ENCODE assay signal across 8 cellular contexts in the genomic region with DNA sequence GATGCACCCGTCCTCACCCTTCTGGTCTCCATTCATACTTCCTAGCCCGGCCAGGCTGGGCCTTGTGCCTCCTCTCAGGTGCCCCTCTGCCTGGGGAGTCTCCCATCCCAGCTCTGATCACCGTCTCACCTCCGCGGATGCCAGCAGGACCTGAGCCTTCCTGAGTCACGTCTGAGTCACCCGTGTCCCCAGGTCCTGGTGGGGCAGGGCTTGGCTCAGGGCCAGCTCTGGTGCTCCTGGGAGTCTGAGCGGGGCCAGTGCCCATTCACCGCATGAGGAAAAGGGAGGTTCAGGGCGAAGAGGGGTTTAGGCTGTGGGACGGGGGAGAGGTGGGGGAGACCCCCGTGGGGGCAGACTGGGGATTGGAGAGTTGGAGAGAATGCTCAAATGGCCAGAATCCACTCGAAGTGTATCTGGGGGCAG. TPM values are rescaled to one million over a fixed set of nuclear protein-coding genes. Genes with fewer than 3 reads are reported as not detected.
DNase-seq lines count a peak whose midpoint lies in the region; ATAC-seq and TF ChIP-seq lines count a peak whose summit lies in the region.

No MANE protein-coding gene starts in this region.

- no peak overlapping the region for H3K4me3 ChIP-seq in endodermal cell (ENCODE audit: low read length)
- peak overlapping the region; percentile 55 for H3K4me3 ChIP-seq in suprapubic skin

- 52 to 69% methylated on average over 5 to 13 of the region's 13 CpGs for WGBS in endodermal cell (ENCODE audit: insufficient coverage in 1 of 2, insufficient read length in 1 of 2), 2 experiments
- WGBS in suprapubic skin = 13% methylated on average over 6 of the region's 13 CpGs

- no peak for ATAC-seq in natural killer cell
- ATAC-seq in GM21423 (IDR thresholded peaks at IDR 0.05; ENCODE audit: unreplicated experiment) = no peak

- peak overlapping the region; percentile 93 for H3K4me3 Mint-ChIP-seq in activated CD4-positive, alpha-beta T cell treated with anti-CD3 and anti-CD28 coated beads, Interleukin-2, amount 10 ng/mL, durations not matched to agents 24 days and 14 days
- peak overlapping the region; percentile 75 for H3K4me3 Mint-ChIP-seq in endodermal cell
- H3K4me3 Mint-ChIP-seq in natural killer cell = peak overlapping the region; percentile 81

- no peak for TF ChIP-seq EP300 in suprapubic skin (IDR thresholded peaks at IDR 0.05)

- H3K27me3 ChIP-seq in endodermal cell (ENCODE audit: control insufficient read depth, insufficient read depth, low read length, poor library complexity, severe bottlenecking) = no peaks in the 10 kb centered on the region
- no peaks in the 10 kb centered on the region for H3K27me3 ChIP-seq in suprapubic skin

- no peaks in the 10 kb centered on the region for H3K27me3 Mint-ChIP-seq in activated CD4-positive, alpha-beta T cell treated with anti-CD3 and anti-CD28 coated beads, Interleukin-2, amount 10 ng/mL, durations not matched to agents 24 days and 14 days
- peaks cover 8% of the 10 kb centered on the region for H3K27me3 Mint-ChIP-seq in endodermal cell (ENCODE audit: insufficient read depth)
- H3K27me3 Mint-ChIP-seq in natural killer cell (ENCODE audit: low read depth in 2 of 2) = no peaks in the 10 kb centered on the region

- DNase-seq in ACHN (peak; percentile 76), HT1080 (ENCODE audit: low read depth) (peak; percentile 85), endodermal cell (no peak), natural killer cell (peak; percentile 39), suprapubic skin (ENCODE audit: low spot score in 2 of 2) (peak; percentile 89 to 91)
- peak; percentile 77 for DNase-seq in activated CD4-positive, alpha-beta T cell treated with anti-CD3 and anti-CD28 coated beads, Interleukin-2, amount 10 ng/mL, durations not matched to agents 24 days and 14 days
- no peak for DNase-seq in NK-92 treated with Interleukin-12 subunit alpha and Interleukin-12 subunit beta, amount 100 ng/mL, for 24 hours (lab: John Stamatoyannopoulos, UW)

- no peak overlapping the region for H3K27ac ChIP-seq in endodermal cell (ENCODE audit: low read depth, low read length)
- H3K27ac ChIP-seq in suprapubic skin = peak overlapping the region; percentile 53

- TF ChIP-seq CTCF in endodermal cell (conservative IDR thresholded peaks at IDR 0.05) = no peak
- TF ChIP-seq CTCF in natural killer cell (IDR thresholded peaks at IDR 0.05) = no peak
- TF ChIP-seq CTCF in suprapubic skin (IDR thresholded peaks at IDR 0.05) = no peak

- no peaks in the 10 kb centered on the region for H3K9me3 Mint-ChIP-seq in activated CD4-positive, alpha-beta T cell treated with anti-CD3 and anti-CD28 coated beads, Interleukin-2, amount 10 ng/mL, durations not matched to agents 24 days and 14 days
- no peaks in the 10 kb centered on the region for H3K9me3 Mint-ChIP-seq in endodermal cell
- no peaks in the 10 kb centered on the region for H3K9me3 Mint-ChIP-seq in natural killer cell

- H3K9me3 ChIP-seq in endodermal cell (ENCODE audit: control insufficient read depth, low read length) (no peaks in the 10 kb centered on the region), suprapubic skin (no peaks in the 10 kb centered on the region)

- no peak overlapping the region for H3K9ac ChIP-seq in endodermal cell (ENCODE audit: extremely low read depth, low read length, poor library complexity, severe bottlenecking)

- H3K4me1 ChIP-seq in endodermal cell (ENCODE audit: control insufficient read depth, insufficient read depth, low read length) (no peaks in the 10 kb centered on the region), suprapubic skin (peaks cover 29% of the 10 kb centered on the region)

- H3K36me3 ChIP-seq in endodermal cell (ENCODE audit: control insufficient read depth, insufficient read depth, low read length) = no peaks in the 10 kb centered on the region
- peaks cover 16% of the 10 kb centered on the region for H3K36me3 ChIP-seq in suprapubic skin

- intact Hi-C loops in activated CD4-positive, alpha-beta T cell treated with anti-CD3 and anti-CD28 coated beads, Interleukin-2, amount 10 ng/mL, durations not matched to agents 24 days and 14 days (cut with micrococcal nuclease) = loop anchor here (5.0 kb wide), 2 partner anchors 159 to 219 kb away; partner anchors contain the start of genes MBD3 and TCF3
- intact Hi-C loops in natural killer cell (cut with micrococcal nuclease) = no loop called here

- peak overlapping the region; percentile 88 for H3K27ac Mint-ChIP-seq in activated CD4-positive, alpha-beta T cell treated with anti-CD3 and anti-CD28 coated beads, Interleukin-2, amount 10 ng/mL, durations not matched to agents 24 days and 14 days
- no peak overlapping the region for H3K27ac Mint-ChIP-seq in endodermal cell
- peak overlapping the region in 1 of 2 donors; percentile 84 for H3K27ac Mint-ChIP-seq in natural killer cell

- in situ Hi-C loops in ACHN (cut with HindIII; ENCODE audit: low pct_ligation_motif_present, low pct_unique_long_range_greater_than_20kb, low sequenced_read_pairs) = no loop called here

- TF ChIP-seq POLR2A in suprapubic skin (IDR thresholded peaks at IDR 0.05) = no peak

- H3K36me3 Mint-ChIP-seq in activated CD4-positive, alpha-beta T cell treated with anti-CD3 and anti-CD28 coated beads, Interleukin-2, amount 10 ng/mL, durations not matched to agents 24 days and 14 days (ENCODE audit: low read depth) = peaks cover 5% of the 10 kb centered on the region
- H3K36me3 Mint-ChIP-seq in endodermal cell (ENCODE audit: low read depth) (peaks cover 5% of the 10 kb centered on the region), natural killer cell (no peaks in the 10 kb centered on the region)

- peaks cover 13% of the 10 kb centered on the region for H3K4me1 Mint-ChIP-seq in activated CD4-positive, alpha-beta T cell treated with anti-CD3 and anti-CD28 coated beads, Interleukin-2, amount 10 ng/mL, durations not matched to agents 24 days and 14 days
- H3K4me1 Mint-ChIP-seq in endodermal cell = peaks cover 2% of the 10 kb centered on the region
- peaks cover 7 to 25% of the 10 kb centered on the region in 2 donors for H3K4me1 Mint-ChIP-seq in natural killer cell

RNA-seq across cellular contexts. Expression of gene ATP8B3, which starts 0.6 kb away (rescaled TPM):
- total RNA-seq in HT1080 (2014; rRNA removed; shearing (Covaris generic)) = 6.1 and 9.8 TPM in 2 replicates
- polyA plus RNA-seq in HT1080 (2015; cell fraction: cytosol; rRNA removed) = 14.7 and 15.5 TPM in 2 replicates
- 27.4 and 30.1 TPM in 2 replicates for polyA plus RNA-seq in HT1080 (2015; cell fraction: nucleus; rRNA removed)
- total RNA-seq in activated CD4-positive, alpha-beta T cell treated with anti-CD3 and anti-CD28 coated beads, Interleukin-2, amount 10 ng/mL, durations not matched to agents 24 days and 14 days = 3.6 and 4.2 TPM in 2 replicates
- 1 to 10 TPM; 2.3 to 3.4 TPM for total RNA-seq in endodermal cell
- 3.7 TPM for polyA plus RNA-seq in endodermal cell (2013, experiment 1 of 2)
- polyA plus RNA-seq in endodermal cell (2013, experiment 2 of 2) = 3.3 TPM
- 10 to 100 TPM in 2 of 3 donors, 1 to 10 TPM in 1; 5.3 to 11.5 (median 11.2) TPM for total RNA-seq in natural killer cell
- total RNA-seq in suprapubic skin = 1 to 10 TPM; 1.5 to 3.8 (median 1.8) TPM

RNA-seq across cellular contexts. Expression of gene REXO1, which starts 36.8 kb away (rescaled TPM):
- total RNA-seq in HT1080 (2014; rRNA removed; shearing (Covaris generic)) = 12.5 and 14.4 TPM in 2 replicates
- 21.2 and 21.7 TPM in 2 replicates for polyA plus RNA-seq in HT1080 (2015; cell fraction: cytosol; rRNA removed)
- 57.3 and 181 TPM in 2 replicates for polyA plus RNA-seq in HT1080 (2015; cell fraction: nucleus; rRNA removed)
- total RNA-seq in activated CD4-positive, alpha-beta T cell treated with anti-CD3 and anti-CD28 coated beads, Interleukin-2, amount 10 ng/mL, durations not matched to agents 24 days and 14 days = 56.3 and 61.4 TPM in 2 replicates
- total RNA-seq in endodermal cell (10 to 100 TPM; 51.6 to 56.4 TPM), natural killer cell (10 to 100 TPM; 90.7 to 91.7 (median 91.5) TPM), suprapubic skin (10 to 100 TPM; 31.8 to 63.1 (median 38.3) TPM)
- 26.5 TPM for polyA plus RNA-seq in endodermal cell (2013, experiment 1 of 2)
- 26.7 TPM for polyA plus RNA-seq in endodermal cell (2013, experiment 2 of 2)

RNA-seq across cellular contexts. Expression of gene KLF16, which starts 51.9 kb away (rescaled TPM):
- total RNA-seq in HT1080 (2014; rRNA removed; shearing (Covaris generic)) = 12.1 and 20.2 TPM in 2 replicates
- polyA plus RNA-seq in HT1080 (2015; cell fraction: cytosol; rRNA removed) = 36.7 and 39.5 TPM in 2 replicates
- 23.1 and 25.5 TPM in 2 replicates for polyA plus RNA-seq in HT1080 (2015; cell fraction: nucleus; rRNA removed)
- 37.0 and 38.1 TPM in 2 replicates for total RNA-seq in activated CD4-positive, alpha-beta T cell treated with anti-CD3 and anti-CD28 coated beads, Interleukin-2, amount 10 ng/mL, durations not matched to agents 24 days and 14 days
- total RNA-seq in endodermal cell (10 to 100 TPM; 39.0 to 42.9 TPM), natural killer cell (10 to 100 TPM; 29.1 to 38.4 (median 34.8) TPM), suprapubic skin (10 to 100 TPM; 12.1 to 30.8 (median 20.9) TPM)
- 19.2 TPM for polyA plus RNA-seq in endodermal cell (2013, experiment 1 of 2)
- 17.1 TPM for polyA plus RNA-seq in endodermal cell (2013, experiment 2 of 2)

RNA-seq across cellular contexts. Expression of gene ONECUT3, which starts 58.2 kb away (rescaled TPM):
- not detected in 2 replicates for total RNA-seq in HT1080 (2014; rRNA removed; shearing (Covaris generic))
- not detected in 2 replicates for polyA plus RNA-seq in HT1080 (2015; cell fraction: cytosol; rRNA removed)
- not detected in 2 replicates for polyA plus RNA-seq in HT1080 (2015; cell fraction: nucleus; rRNA removed)
- total RNA-seq in activated CD4-positive, alpha-beta T cell treated with anti-CD3 and anti-CD28 coated beads, Interleukin-2, amount 10 ng/mL, durations not matched to agents 24 days and 14 days = not detected in 2 replicates
- under 1 TPM in 1 of 2 donors, not detected in 1; 0.04 TPM for total RNA-seq in endodermal cell
- polyA plus RNA-seq in endodermal cell (2013, experiment 1 of 2) = 0.32 TPM
- polyA plus RNA-seq in endodermal cell (2013, experiment 2 of 2) = 0.29 TPM
- not detected for total RNA-seq in natural killer cell
- total RNA-seq in suprapubic skin = not detected

Comparison
In these comparisons a context has a peak if more than half of its experiments do, and no peak if none do; other contexts are left out.
1. DNase-seq: peak in ACHN (single experiment), HT1080 (single experiment), activated CD4-positive, alpha-beta T cell treated with anti-CD3 and anti-CD28 coated beads, Interleukin-2, amount 10 ng/mL, durations not matched to agents 24 days and 14 days (single experiment), natural killer cell (single experiment) and suprapubic skin (2 of 2); none in endodermal cell (single experiment) and NK-92 treated with Interleukin-12 subunit alpha and Interleukin-12 subunit beta, amount 100 ng/mL, for 24 hours (single experiment).
2. Peak in every context shown above with its lines, with median percentiles within 50 percentile points of each other: H3K4me3 Mint-ChIP-seq.